35 cellular contexts compared by ENCODE assay signal in the genomic region with DNA sequence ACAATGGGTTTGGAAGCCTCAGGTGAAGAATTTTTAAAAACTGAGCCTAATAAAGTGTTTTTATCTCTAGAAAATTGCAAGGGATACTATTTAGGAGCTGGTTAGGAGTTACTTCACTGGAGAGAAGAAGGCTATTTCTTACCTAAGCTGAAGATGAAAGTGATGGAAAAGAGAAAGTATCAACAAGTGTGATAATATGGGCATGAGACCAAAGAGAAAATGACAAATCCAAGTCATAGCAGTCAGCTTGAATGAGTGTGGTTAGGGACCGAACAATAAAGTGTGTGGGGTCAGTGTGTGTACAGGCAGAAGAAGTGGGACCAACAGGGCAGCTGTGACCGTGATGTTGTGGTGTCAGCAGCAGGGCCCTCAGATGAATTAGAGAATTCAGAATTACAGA. TPM values are rescaled to one million over a fixed set of nuclear protein-coding genes. Genes with fewer than 3 reads are reported as not detected.
"Had no signal": no experiment of that assay in that cellular context is flagged by ENCODE, and none has a peak within 500 bp of the region (broad histone marks: within the 10 kb centered on the region; RNA-seq: fewer than 3 reads in every experiment).

No MANE protein-coding gene starts in this region.

- H3K4me2 ChIP-seq: neural progenitor cell, smooth muscle cell had no signal

- H3K79me2 ChIP-seq: parathyroid adenoma had no signal

- H3K4me3 ChIP-seq: neural progenitor cell, ovary, psoas muscle, right lobe of liver, sigmoid colon, skin epidermis, smooth muscle cell, spleen, suprapubic skin, testis, tibial artery, transverse colon, upper lobe of left lung, vagina had no signal

- H3K27ac Mint-ChIP-seq: naive thymus-derived CD4-positive, alpha-beta T cell; natural killer cell; neural progenitor cell; progenitor cell of endocrine pancreas; stimulated activated memory B cell treated with anti-CD40 and anti-IgM and Interleukin-4, amounts not matched to agents 10 μg/mL and 1 μg/mL and 100 μg/mL, for 72 hours; stimulated activated naive CD8-positive, alpha-beta T cell treated with anti-CD3 and anti-CD28 coated beads, Interleukin-15, amount 100 ng/mL, for 72 hours had no signal

- H2AFZ ChIP-seq: neural progenitor cell, parathyroid adenoma had no signal

- H3K27me3 Mint-ChIP-seq: stimulated activated memory B cell treated with anti-CD40 and anti-IgM and Interleukin-4, amounts not matched to agents 10 μg/mL and 1 μg/mL and 100 μg/mL, for 72 hours had no signal

- H3K27me3 ChIP-seq: neural progenitor cell, ovary, right lobe of liver, sigmoid colon, suprapubic skin, testis, tibial artery, transverse colon, upper lobe of left lung, vagina had no signal

- H3K9me3 ChIP-seq: ovary, right lobe of liver, testis, transverse colon, upper lobe of left lung, vagina had no signal

- H3K4me1 ChIP-seq: neural progenitor cell, parathyroid adenoma, psoas muscle, right lobe of liver, sigmoid colon, spleen, suprapubic skin, testis, tibial artery, transverse colon, upper lobe of left lung, vagina had no signal

- DNase-seq: naive thymus-derived CD4-positive, alpha-beta T cell; natural killer cell; occipital lobe; ovary; posterior cingulate gyrus; psoas muscle; right cardiac atrium; right lobe of liver; sigmoid colon; spleen; stimulated activated CD4-positive, alpha-beta T cell treated with anti-CD3 and anti-CD28 coated beads, Interleukin-12 subunit alpha, Interleukin-12 subunit beta, amount 100 ng/mL, for 4 hours; stimulated activated CD4-positive, alpha-beta T cell treated with anti-CD3 and anti-CD28 coated beads, Interleukin-1b, Interleukin-23, amount 100 ng/mL, for 48 hours; stimulated activated CD4-positive, alpha-beta T cell treated with anti-CD3 and anti-CD28 coated beads, Interleukin-4, amount 100 ng/mL, for 1 hour; stimulated activated CD4-positive, alpha-beta T cell treated with anti-CD3 and anti-CD28 coated beads, Interleukin-4, amount 100 ng/mL, for 4 hours; stimulated activated CD8-positive, alpha-beta memory T cell treated with anti-CD3 and anti-CD28 coated beads, Interleukin-4, amount 100 ng/mL, for 48 hours; stimulated activated naive CD4-positive, alpha-beta T cell; stimulated activated naive CD8-positive, alpha-beta T cell treated with anti-CD3 and anti-CD28 coated beads, Interleukin-15, amount 100 ng/mL, for 72 hours; stimulated activated naive CD8-positive, alpha-beta T cell treated with anti-CD3 and anti-CD28 coated beads, Interleukin-15, Interleukin-2, amounts not matched to agents 100 U/mL and 50 U/mL, for 24 hours; substantia nigra; testis; tibial artery; transverse colon; upper lobe of left lung had no signal

- H3K4me1 Mint-ChIP-seq: naive thymus-derived CD4-positive, alpha-beta T cell; natural killer cell; stimulated activated memory B cell treated with anti-CD40 and anti-IgM and Interleukin-4, amounts not matched to agents 10 μg/mL and 1 μg/mL and 100 μg/mL, for 72 hours; stimulated activated naive CD8-positive, alpha-beta T cell treated with anti-CD3 and anti-CD28 coated beads, Interleukin-15, amount 100 ng/mL, for 72 hours had no signal

- H3K9ac ChIP-seq: neural progenitor cell, parathyroid adenoma had no signal

- H3K36me3 Mint-ChIP-seq: naive thymus-derived CD4-positive, alpha-beta T cell; stimulated activated memory B cell treated with anti-CD40 and anti-IgM and Interleukin-4, amounts not matched to agents 10 μg/mL and 1 μg/mL and 100 μg/mL, for 72 hours had no signal

- H3K9me3 Mint-ChIP-seq: neural progenitor cell had no signal

- H3K36me3 ChIP-seq: neural progenitor cell, ovary, right lobe of liver, sigmoid colon, spleen, suprapubic skin, tibial artery, transverse colon, upper lobe of left lung, vagina had no signal

- H3K4me3 Mint-ChIP-seq: naive thymus-derived CD4-positive, alpha-beta T cell; natural killer cell; nephron; neural progenitor cell; stimulated activated memory B cell treated with anti-CD40 and anti-IgM and Interleukin-4, amounts not matched to agents 10 μg/mL and 1 μg/mL and 100 μg/mL, for 72 hours; stimulated activated naive CD8-positive, alpha-beta T cell treated with anti-CD3 and anti-CD28 coated beads, Interleukin-15, amount 100 ng/mL, for 72 hours had no signal

- ATAC-seq: naive thymus-derived CD4-positive, alpha-beta T cell; natural killer cell; psoas muscle; right cardiac atrium; right lobe of liver; stimulated activated memory B cell treated with anti-CD40 and anti-IgM and Interleukin-4, amounts not matched to agents 10 μg/mL and 1 μg/mL and 100 μg/mL, for 72 hours; stimulated activated naive CD8-positive, alpha-beta T cell treated with anti-CD3 and anti-CD28 coated beads, Interleukin-15, amount 100 ng/mL, for 72 hours; stimulated activated naive CD8-positive, alpha-beta T cell treated with anti-CD3 and anti-CD28 coated beads, Interleukin-15, Interleukin-2, amounts not matched to agents 100 U/mL and 50 U/mL, for 24 hours had no signal

- H3K27ac ChIP-seq: neural progenitor cell, ovary, parathyroid adenoma, psoas muscle, right lobe of liver, sigmoid colon, skin epidermis, spleen, suprapubic skin, testis, tibial artery, transverse colon, upper lobe of left lung, vagina had no signal

RNA-seq across cellular contexts. Expression of a gene that starts 24.2 kb away (rescaled TPM):
- total RNA-seq: naive thymus-derived CD4-positive, alpha-beta T cell; natural killer cell; osteoblast; psoas muscle; renal cortical epithelial cell; right cardiac atrium; right lobe of liver; sigmoid colon; spleen; suprapubic skin; transverse colon; upper lobe of left lung; ureter; vagina had no signal
- polyA plus RNA-seq: naive thymus-derived CD4-positive, alpha-beta T cell; ovary; right cardiac atrium; sigmoid colon; spleen had no signal
